1 cellular context compared by ENCODE assay signal in genomic region chr1:197884173-197884572, GRCh38.
A peak's percentile ranks its signal among the peaks of the same experiment; 100 is the strongest.
TF ChIP-seq lines count a peak whose summit lies in the region.

No MANE protein-coding gene starts in this region.

TF ChIP-seq in HepG2, 621 proteins besides CTCF, POLR2A, EP300 and RAD21 (continued from another document and continues in another):
- TF ChIP-seq, protein P1, sequence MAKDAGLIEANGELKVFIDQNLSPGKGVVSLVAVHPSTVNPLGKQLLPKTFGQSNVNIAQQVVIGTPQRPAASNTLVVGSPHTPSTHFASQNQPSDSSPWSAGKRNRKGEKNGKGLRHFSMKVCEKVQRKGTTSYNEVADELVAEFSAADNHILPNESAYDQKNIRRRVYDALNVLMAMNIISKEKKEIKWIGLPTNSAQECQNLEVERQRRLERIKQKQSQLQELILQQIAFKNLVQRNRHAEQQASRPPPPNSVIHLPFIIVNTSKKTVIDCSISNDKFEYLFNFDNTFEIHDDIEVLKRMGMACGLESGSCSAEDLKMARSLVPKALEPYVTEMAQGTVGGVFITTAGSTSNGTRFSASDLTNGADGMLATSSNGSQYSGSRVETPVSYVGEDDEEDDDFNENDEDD (CRISPR knock-in tag; IDR thresholded peaks at IDR 0.05; ENCODE audit: borderline replicate concordance), result 0 out of 2 replicates have a peak, but pooled peaks have one; percentile 14
- TF ChIP-seq ZNF207 (IDR thresholded peaks at IDR 0.05; ENCODE audit: borderline replicate concordance) (no peak), ZBTB8A (CRISPR knock-in tag; IDR thresholded peaks at IDR 0.05; ENCODE audit: borderline replicate concordance, low read depth) (no peak), PHF21A (CRISPR knock-in tag; IDR thresholded peaks at IDR 0.05) (peak; percentile 69; the same call in 1 of the 2 replicates), MIER3 (CRISPR knock-in tag; IDR thresholded peaks at IDR 0.05; ENCODE audit: borderline replicate concordance) (no peak), KLF9 (CRISPR knock-in tag; IDR thresholded peaks at IDR 0.05; ENCODE audit: low read depth) (no peak), BRD4 (CRISPR knock-in tag; IDR thresholded peaks at IDR 0.05) (no peak), NR2F2 (IDR thresholded peaks at IDR 0.05; ENCODE audit: borderline replicate concordance, low read depth) (peak; percentile 29; the same call in 1 of the 2 replicates), KMT2B (CRISPR knock-in tag; IDR thresholded peaks at IDR 0.05) (no peak), POLR2AphosphoS5 (IDR thresholded peaks at IDR 0.05; ENCODE audit: low read depth, low read length) (no peak), PBX3 (CRISPR knock-in tag; IDR thresholded peaks at IDR 0.05; ENCODE audit: borderline replicate concordance) (no peak), TBX3 (IDR thresholded peaks at IDR 0.05; ENCODE audit: borderline replicate concordance) (no peak), ZBTB43 (CRISPR knock-in tag; conservative IDR thresholded peaks at IDR 0.05) (no peak), ELF3 (CRISPR knock-in tag; IDR thresholded peaks at IDR 0.05) (0 out of 2 replicates have a peak, but pooled peaks have one; percentile 27), DMAP1 (CRISPR knock-in tag; IDR thresholded peaks at IDR 0.05) (no peak), ZNF407 (CRISPR knock-in tag; IDR thresholded peaks at IDR 0.05; ENCODE audit: not compliant biosample characterization) (no peak), HHEX (CRISPR knock-in tag; IDR thresholded peaks at IDR 0.05) (peak; percentile 9; the same call in 1 of the 2 replicates), ZNF10 (CRISPR knock-in tag; IDR thresholded peaks at IDR 0.05; ENCODE audit: borderline replicate concordance, low read depth) (no peak), TCF7 (IDR thresholded peaks at IDR 0.05; ENCODE audit: low read depth) (no peak), TP53 (CRISPR knock-in tag; conservative IDR thresholded peaks at IDR 0.05) (no peak), ZNF644 (CRISPR knock-in tag; IDR thresholded peaks at IDR 0.05; ENCODE audit: low read depth) (peak; percentile 80; the same call in 1 of the 2 replicates), CREBL2 (CRISPR knock-in tag; IDR thresholded peaks at IDR 0.05; ENCODE audit: borderline replicate concordance) (no peak), CBX2 (IDR thresholded peaks at IDR 0.05; ENCODE audit: low read depth, low read length) (no peak), CBX2 (CRISPR knock-in tag; IDR thresholded peaks at IDR 0.05; ENCODE audit: low read depth) (no peak), ZNF143 (CRISPR knock-in tag; IDR thresholded peaks at IDR 0.05) (no peak), PHB2 (IDR thresholded peaks at IDR 0.05; ENCODE audit: partially characterized antibody) (no peak), DNMT3B (CRISPR knock-in tag; conservative IDR thresholded peaks at IDR 0.05) (no peak), ZNF335 (CRISPR knock-in tag; IDR thresholded peaks at IDR 0.05) (peak; percentile 43; the same call in 1 of the 2 replicates), ZNF251 (CRISPR knock-in tag; IDR thresholded peaks at IDR 0.05) (no peak), ZNF496 (CRISPR knock-in tag; IDR thresholded peaks at IDR 0.05; ENCODE audit: insufficient replicate concordance) (no peak), SMAD3 (CRISPR knock-in tag; IDR thresholded peaks at IDR 0.05) (no peak), ZMAT3 (CRISPR knock-in tag; conservative IDR thresholded peaks at IDR 0.05) (no peak), RARG (CRISPR knock-in tag; IDR thresholded peaks at IDR 0.05; ENCODE audit: low read depth) (no peak), TAF1 (CRISPR knock-in tag; IDR thresholded peaks at IDR 0.05) (peak; percentile 44; the same call in 1 of the 2 replicates), IRF2 (CRISPR knock-in tag; IDR thresholded peaks at IDR 0.05) (peak; percentile 65), ZNF800 (CRISPR knock-in tag; IDR thresholded peaks at IDR 0.05) (no peak), ZNF510 (CRISPR knock-in tag; IDR thresholded peaks at IDR 0.05; ENCODE audit: low read depth) (no peak), FOXM1 (CRISPR knock-in tag; IDR thresholded peaks at IDR 0.05) (no peak), HMG20B (CRISPR knock-in tag; conservative IDR thresholded peaks at IDR 0.05) (no peak)
- TF ChIP-seq, protein P2, sequence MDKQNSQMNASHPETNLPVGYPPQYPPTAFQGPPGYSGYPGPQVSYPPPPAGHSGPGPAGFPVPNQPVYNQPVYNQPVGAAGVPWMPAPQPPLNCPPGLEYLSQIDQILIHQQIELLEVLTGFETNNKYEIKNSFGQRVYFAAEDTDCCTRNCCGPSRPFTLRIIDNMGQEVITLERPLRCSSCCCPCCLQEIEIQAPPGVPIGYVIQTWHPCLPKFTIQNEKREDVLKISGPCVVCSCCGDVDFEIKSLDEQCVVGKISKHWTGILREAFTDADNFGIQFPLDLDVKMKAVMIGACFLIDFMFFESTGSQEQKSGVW (CRISPR knock-in tag; IDR thresholded peaks at IDR 0.05; ENCODE audit: borderline replicate concordance), result no peak
- TF ChIP-seq, protein P3, sequence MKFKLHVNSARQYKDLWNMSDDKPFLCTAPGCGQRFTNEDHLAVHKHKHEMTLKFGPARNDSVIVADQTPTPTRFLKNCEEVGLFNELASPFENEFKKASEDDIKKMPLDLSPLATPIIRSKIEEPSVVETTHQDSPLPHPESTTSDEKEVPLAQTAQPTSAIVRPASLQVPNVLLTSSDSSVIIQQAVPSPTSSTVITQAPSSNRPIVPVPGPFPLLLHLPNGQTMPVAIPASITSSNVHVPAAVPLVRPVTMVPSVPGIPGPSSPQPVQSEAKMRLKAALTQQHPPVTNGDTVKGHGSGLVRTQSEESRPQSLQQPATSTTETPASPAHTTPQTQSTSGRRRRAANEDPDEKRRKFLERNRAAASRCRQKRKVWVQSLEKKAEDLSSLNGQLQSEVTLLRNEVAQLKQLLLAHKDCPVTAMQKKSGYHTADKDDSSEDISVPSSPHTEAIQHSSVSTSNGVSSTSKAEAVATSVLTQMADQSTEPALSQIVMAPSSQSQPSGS (CRISPR knock-in tag; IDR thresholded peaks at IDR 0.05), result peak; percentile 62; the same call in 1 of the 2 replicates
- TF ChIP-seq, protein P4, sequence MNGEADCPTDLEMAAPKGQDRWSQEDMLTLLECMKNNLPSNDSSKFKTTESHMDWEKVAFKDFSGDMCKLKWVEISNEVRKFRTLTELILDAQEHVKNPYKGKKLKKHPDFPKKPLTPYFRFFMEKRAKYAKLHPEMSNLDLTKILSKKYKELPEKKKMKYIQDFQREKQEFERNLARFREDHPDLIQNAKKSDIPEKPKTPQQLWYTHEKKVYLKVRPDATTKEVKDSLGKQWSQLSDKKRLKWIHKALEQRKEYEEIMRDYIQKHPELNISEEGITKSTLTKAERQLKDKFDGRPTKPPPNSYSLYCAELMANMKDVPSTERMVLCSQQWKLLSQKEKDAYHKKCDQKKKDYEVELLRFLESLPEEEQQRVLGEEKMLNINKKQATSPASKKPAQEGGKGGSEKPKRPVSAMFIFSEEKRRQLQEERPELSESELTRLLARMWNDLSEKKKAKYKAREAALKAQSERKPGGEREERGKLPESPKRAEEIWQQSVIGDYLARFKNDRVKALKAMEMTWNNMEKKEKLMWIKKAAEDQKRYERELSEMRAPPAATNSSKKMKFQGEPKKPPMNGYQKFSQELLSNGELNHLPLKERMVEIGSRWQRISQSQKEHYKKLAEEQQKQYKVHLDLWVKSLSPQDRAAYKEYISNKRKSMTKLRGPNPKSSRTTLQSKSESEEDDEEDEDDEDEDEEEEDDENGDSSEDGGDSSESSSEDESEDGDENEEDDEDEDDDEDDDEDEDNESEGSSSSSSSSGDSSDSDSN (CRISPR knock-in tag; IDR thresholded peaks at IDR 0.05), result peak; percentile 51
